16 cellular contexts compared by ENCODE assay signal in the genomic region with DNA sequence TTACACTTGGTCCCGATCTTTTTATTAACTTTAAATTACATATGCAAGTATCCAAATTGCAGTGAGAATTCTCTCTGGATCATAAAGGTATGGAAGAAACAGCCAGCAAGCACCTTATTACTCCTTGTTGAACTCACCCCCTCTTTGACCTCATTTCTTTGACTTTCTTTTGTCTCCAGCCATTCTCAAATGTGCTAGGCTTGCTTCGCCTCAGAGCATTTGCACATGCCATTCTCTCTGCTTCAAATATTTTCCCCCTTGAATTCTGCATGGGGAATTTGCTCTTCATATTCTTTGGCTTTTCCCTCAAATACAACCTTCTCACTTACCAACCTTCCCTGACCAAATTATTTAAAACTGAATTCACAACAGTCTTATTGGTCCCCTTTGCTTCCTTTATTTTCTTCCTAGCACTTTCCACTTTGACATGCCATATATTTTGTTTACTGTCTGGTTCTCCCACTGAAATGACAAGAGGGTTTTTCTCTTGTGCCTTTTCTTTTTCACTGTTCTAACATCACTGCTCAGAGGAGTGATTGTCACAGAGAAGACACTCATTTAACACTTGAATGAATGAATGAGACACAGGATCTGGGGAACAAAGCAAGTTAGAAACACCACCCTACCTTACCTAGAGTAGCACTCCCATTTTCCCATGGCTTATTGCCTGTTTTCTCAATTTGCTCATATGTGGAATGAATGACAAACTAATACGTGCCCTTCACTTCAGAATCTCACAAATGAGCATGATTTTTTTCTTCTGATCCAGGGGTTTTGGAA. TPM values are rescaled to one million over a fixed set of nuclear protein-coding genes. Genes with fewer than 3 reads are reported as not detected.
DNase-seq lines count a peak whose midpoint lies in the region; ATAC-seq, FAIRE-seq and TF ChIP-seq lines count a peak whose summit lies in the region.
"Had no signal": no experiment of that assay in that cellular context is flagged by ENCODE, and none has a peak within 500 bp of the region (broad histone marks: within the 10 kb centered on the region; RNA-seq: fewer than 3 reads in every experiment).

No MANE protein-coding gene starts in this region.

- 85 to 88% methylated on average over 3 of the region's 3 CpGs for WGBS in pancreas, 2 donors

- no peaks in the 10 kb centered on the region for H3K36me3 Mint-ChIP-seq in activated CD8-positive, alpha-beta T cell treated with anti-CD3 and anti-CD28 coated beads for 36 hours (ENCODE audit: low read depth)
- H3K36me3 Mint-ChIP-seq in activated CD8-positive, alpha-beta T cell treated with anti-CD3 and anti-CD28 coated beads, Interleukin-2, amount 10 ng/mL, durations not matched to agents 7 days and 5 days (ENCODE audit: low read depth): peaks cover 9% of the 10 kb centered on the region
- H3K36me3 Mint-ChIP-seq in central memory CD8-positive, alpha-beta T cell (ENCODE audit: insufficient read depth): peaks cover 4% of the 10 kb centered on the region

- H3K4me3 ChIP-seq in Karpas-422 (ENCODE audit: low read length) (peak overlapping the region; percentile 65; the same call in 1 of the 2 replicates), osteoblast (ENCODE audit: insufficient read depth, low read length) (no peak overlapping the region), pancreas (no peak overlapping the region)

- no peaks in the 10 kb centered on the region for H4K20me1 ChIP-seq in Karpas-422 (ENCODE audit: insufficient read depth, low read depth, low read length)
- H4K20me1 ChIP-seq in osteoblast (ENCODE audit: insufficient read depth, low read length): no peaks in the 10 kb centered on the region

- H3K9ac ChIP-seq in Karpas-422 (ENCODE audit: low read length): no peak overlapping the region; the same call in 1 of the 2 replicates

- no peak overlapping the region; the same call in 1 of the 2 replicates for H2AFZ ChIP-seq in Karpas-422 (ENCODE audit: low read length)
- peak overlapping the region; percentile 100 for H2AFZ ChIP-seq in osteoblast (ENCODE audit: low read length)

- no peak overlapping the region for H3K27ac ChIP-seq in Karpas-422 (ENCODE audit: low read length)
- no peak overlapping the region for H3K27ac ChIP-seq in osteoblast (ENCODE audit: low read depth, low read length)
- no peak overlapping the region for H3K27ac ChIP-seq in pancreas

- TF ChIP-seq CTCF in activated CD8-positive, alpha-beta T cell treated with anti-CD3 and anti-CD28 coated beads for 36 hours (IDR thresholded peaks at IDR 0.05): no peak
- no peak for TF ChIP-seq CTCF in osteoblast (IDR thresholded peaks at IDR 0.05; ENCODE audit: extremely low read depth, low read depth, low read length)
- no peak for TF ChIP-seq CTCF in pancreas (IDR thresholded peaks at IDR 0.05)

- H3K9me3 ChIP-seq in Karpas-422 (ENCODE audit: low read length) (no peaks in the 10 kb centered on the region), osteoblast (ENCODE audit: low read depth, low read length) (no peaks in the 10 kb centered on the region), pancreas (no peaks in the 10 kb centered on the region)
- H3K9me3 ChIP-seq: heart left ventricle, thyroid gland had no signal

- POLR2A ChIA-PET in activated CD8-positive, alpha-beta T cell treated with anti-CD3 and anti-CD28 coated beads for 36 hours (lab: Charles Lee): no interaction called here
- POLR2A ChIA-PET in activated CD8-positive, alpha-beta T cell treated with anti-CD3 and anti-CD28 coated beads, Interleukin-2, amount 10 ng/mL, durations not matched to agents 7 days and 5 days (lab: Charles Lee): interaction anchor here (0.8 to 1.3 kb wide), 2 partner anchors 43 to 67 kb away, joined by 3 read pairs; partner anchors contain the start of gene ZNF672

- H3K4me2 ChIP-seq in Karpas-422 (ENCODE audit: low read depth, low read length, poor library complexity, severe bottlenecking) (peak overlapping the region; percentile 80), osteoblast (ENCODE audit: insufficient read depth, low read length) (no peak overlapping the region)

- H3K4me1 ChIP-seq in Karpas-422 (ENCODE audit: low read length): peaks cover 37% of the 10 kb centered on the region
- H3K4me1 ChIP-seq in osteoblast (ENCODE audit: insufficient read depth, low read length): peaks cover 13% of the 10 kb centered on the region
- peaks cover 6 to 10% (median 8%) of the 10 kb centered on the region in 3 donors for H3K4me1 ChIP-seq in pancreas

- peak overlapping the region; percentile 80 for H3K4me3 Mint-ChIP-seq in activated CD8-positive, alpha-beta T cell treated with anti-CD3 and anti-CD28 coated beads for 36 hours
- H3K4me3 Mint-ChIP-seq in activated CD8-positive, alpha-beta T cell treated with anti-CD3 and anti-CD28 coated beads, Interleukin-2, amount 10 ng/mL, durations not matched to agents 7 days and 5 days: no peak overlapping the region
- no peak overlapping the region for H3K4me3 Mint-ChIP-seq in central memory CD8-positive, alpha-beta T cell

- H3K9me3 Mint-ChIP-seq in activated CD8-positive, alpha-beta T cell treated with anti-CD3 and anti-CD28 coated beads for 36 hours: no peaks in the 10 kb centered on the region
- no peaks in the 10 kb centered on the region for H3K9me3 Mint-ChIP-seq in activated CD8-positive, alpha-beta T cell treated with anti-CD3 and anti-CD28 coated beads, Interleukin-2, amount 10 ng/mL, durations not matched to agents 7 days and 5 days (ENCODE audit: insufficient read depth)
- no peaks in the 10 kb centered on the region for H3K9me3 Mint-ChIP-seq in central memory CD8-positive, alpha-beta T cell
- H3K9me3 Mint-ChIP-seq: activated naive CD4-positive, alpha-beta T cell treated with anti-CD3 and anti-CD28 coated beads for 36 hours had no signal

- H3K36me3 ChIP-seq in Karpas-422 (ENCODE audit: insufficient read depth, low read length) (no peaks in the 10 kb centered on the region), osteoblast (ENCODE audit: insufficient read depth, low read length) (no peaks in the 10 kb centered on the region), pancreas (no peaks in the 10 kb centered on the region)
- H3K36me3 ChIP-seq: heart left ventricle, thyroid gland had no signal

- no peak for ATAC-seq in activated CD8-positive, alpha-beta T cell treated with anti-CD3 and anti-CD28 coated beads for 36 hours
- no peak for ATAC-seq in activated CD8-positive, alpha-beta T cell treated with anti-CD3 and anti-CD28 coated beads, Interleukin-2, amount 10 ng/mL, durations not matched to agents 7 days and 5 days
- no peak for ATAC-seq in central memory CD8-positive, alpha-beta T cell (replicated peaks; ENCODE audit: extremely low read depth, poor library complexity, severe bottlenecking)
- ATAC-seq in pancreas: no peak
- ATAC-seq: esophagus mucosa, heart left ventricle had no signal

- no peaks in the 10 kb centered on the region for H3K27me3 ChIP-seq in Karpas-422 (ENCODE audit: low read length)
- peaks cover 6% of the 10 kb centered on the region for H3K27me3 ChIP-seq in osteoblast (ENCODE audit: insufficient read depth, low read length)
- H3K27me3 ChIP-seq in pancreas: peaks cover 0 to 6% (median 3%) of the 10 kb centered on the region in 4 donors
- H3K27me3 ChIP-seq: thyroid gland had no signal

- intact Hi-C loops in activated CD8-positive, alpha-beta T cell treated with anti-CD3 and anti-CD28 coated beads for 36 hours (cut with micrococcal nuclease): no loop called here
- intact Hi-C loops in pancreas (cut with DNase I): no loop called here

- peaks cover 23% of the 10 kb centered on the region for H3K4me1 Mint-ChIP-seq in activated CD8-positive, alpha-beta T cell treated with anti-CD3 and anti-CD28 coated beads for 36 hours (ENCODE audit: low read depth)
- peaks cover 34% of the 10 kb centered on the region for H3K4me1 Mint-ChIP-seq in activated CD8-positive, alpha-beta T cell treated with anti-CD3 and anti-CD28 coated beads, Interleukin-2, amount 10 ng/mL, durations not matched to agents 7 days and 5 days (ENCODE audit: low read depth)
- peaks cover 29% of the 10 kb centered on the region for H3K4me1 Mint-ChIP-seq in central memory CD8-positive, alpha-beta T cell

- peaks cover 2% of the 10 kb centered on the region for H3K27me3 Mint-ChIP-seq in activated CD8-positive, alpha-beta T cell treated with anti-CD3 and anti-CD28 coated beads for 36 hours
- H3K27me3 Mint-ChIP-seq in activated CD8-positive, alpha-beta T cell treated with anti-CD3 and anti-CD28 coated beads, Interleukin-2, amount 10 ng/mL, durations not matched to agents 7 days and 5 days (ENCODE audit: low read depth): peaks cover 28% of the 10 kb centered on the region
- H3K27me3 Mint-ChIP-seq in central memory CD8-positive, alpha-beta T cell: peaks cover 7% of the 10 kb centered on the region

- DNase-seq in activated CD8-positive, alpha-beta T cell treated with anti-CD3 and anti-CD28 coated beads for 36 hours: no peak
- no peak for DNase-seq in activated CD8-positive, alpha-beta T cell treated with anti-CD3 and anti-CD28 coated beads, Interleukin-2, amount 10 ng/mL, durations not matched to agents 7 days and 5 days
- DNase-seq in Karpas-422 (no peak), osteoblast (ENCODE audit: insufficient read length, low spot score, missing footprints) (no peak), NCI-H510A (lab: John Stamatoyannopoulos, UW) (no peak), pancreas (no peak)
- DNase-seq in central memory CD8-positive, alpha-beta T cell (ENCODE audit: low spot score in 2 of 2): no peak
- DNase-seq in activated effector memory CD4-positive, alpha-beta T cell treated with anti-CD3 and anti-CD28 coated beads, Interleukin-2, amount 50 U/mL, for 16 hours: no peak
- DNase-seq: activated naive CD4-positive, alpha-beta T cell treated with anti-CD3 and anti-CD28 coated beads for 36 hours; DND-41; heart left ventricle; NCI-H2081 treated with DMSO at 0.1 percent for 48 hours; NCI-H69; RPMI8226; thyroid gland had no signal

- H3K79me2 ChIP-seq in Karpas-422 (ENCODE audit: low read length) (peaks cover 30% of the 10 kb centered on the region), osteoblast (ENCODE audit: insufficient read depth, low read length) (peaks cover 20% of the 10 kb centered on the region)

- no peaks in the 10 kb centered on the region for H3K9me2 ChIP-seq in Karpas-422 (replicated peaks; ENCODE audit: insufficient read depth, low read length)

- CTCF ChIA-PET in activated CD8-positive, alpha-beta T cell treated with anti-CD3 and anti-CD28 coated beads for 36 hours (lab: Charles Lee): interaction anchor here (0.7 to 1.6 kb wide), 4 partner anchors 20 to 78 kb away, joined by 3 to 6 read pairs (median 4); partner anchors contain the start of gene SH3BP5L
- CTCF ChIA-PET in activated CD8-positive, alpha-beta T cell treated with anti-CD3 and anti-CD28 coated beads, Interleukin-2, amount 10 ng/mL, durations not matched to agents 7 days and 5 days (lab: Charles Lee): interaction anchor here (1.1 to 2.1 kb wide), 4 partner anchors 8 to 31 kb away, joined by 3 to 6 read pairs (median 4); no protein-coding TSS in a partner anchor

- H3K27ac Mint-ChIP-seq in activated CD8-positive, alpha-beta T cell treated with anti-CD3 and anti-CD28 coated beads for 36 hours: no peak overlapping the region
- H3K27ac Mint-ChIP-seq in activated CD8-positive, alpha-beta T cell treated with anti-CD3 and anti-CD28 coated beads, Interleukin-2, amount 10 ng/mL, durations not matched to agents 7 days and 5 days: no peak overlapping the region
- H3K27ac Mint-ChIP-seq in central memory CD8-positive, alpha-beta T cell (ENCODE audit: low read depth): peak overlapping the region; percentile 2

- FAIRE-seq in pancreas (lab: Jason Lieb, UNC): no peak

RNA-seq across cellular contexts. Expression of gene PGBD2, which starts 1.4 kb away (rescaled TPM):
- 1 to 10 TPM; 3.2 to 3.4 TPM for total RNA-seq in activated CD8-positive, alpha-beta T cell treated with anti-CD3 and anti-CD28 coated beads for 36 hours
- 1 to 10 TPM; 6.3 to 6.7 TPM for total RNA-seq in activated CD8-positive, alpha-beta T cell treated with anti-CD3 and anti-CD28 coated beads, Interleukin-2, amount 10 ng/mL, durations not matched to agents 7 days and 5 days
- total RNA-seq in Karpas-422 (2014; rRNA removed; shearing (Covaris generic); ENCODE audit: low replicate concordance): 6.1 and 6.9 TPM in 2 replicates
- total RNA-seq in osteoblast (4.3 and 4.7 TPM in 2 replicates), pancreas (1 to 10 TPM; 2.2 to 7.5 (median 4.0) TPM)
- polyA plus RNA-seq in pancreas: 1 to 10 TPM; 5.8 to 6.9 TPM

RNA-seq across cellular contexts. Expression of gene ZNF692, which starts 45.7 kb away (rescaled TPM):
- total RNA-seq in activated CD8-positive, alpha-beta T cell treated with anti-CD3 and anti-CD28 coated beads for 36 hours: 10 to 100 TPM; 80.8 to 85.6 TPM
- total RNA-seq in activated CD8-positive, alpha-beta T cell treated with anti-CD3 and anti-CD28 coated beads, Interleukin-2, amount 10 ng/mL, durations not matched to agents 7 days and 5 days: 10 to 100 TPM; 52.7 to 66.8 TPM
- total RNA-seq in Karpas-422 (2014; rRNA removed; shearing (Covaris generic); ENCODE audit: low replicate concordance): 27.2 and 62.6 TPM in 2 replicates
- total RNA-seq in osteoblast (9.1 and 12.3 TPM in 2 replicates), pancreas (10 to 100 TPM; 11.9 to 36.5 (median 21.3) TPM)
- polyA plus RNA-seq in pancreas: 100 to 1,000 TPM; 191 to 233 TPM
